In the genomic region with DNA sequence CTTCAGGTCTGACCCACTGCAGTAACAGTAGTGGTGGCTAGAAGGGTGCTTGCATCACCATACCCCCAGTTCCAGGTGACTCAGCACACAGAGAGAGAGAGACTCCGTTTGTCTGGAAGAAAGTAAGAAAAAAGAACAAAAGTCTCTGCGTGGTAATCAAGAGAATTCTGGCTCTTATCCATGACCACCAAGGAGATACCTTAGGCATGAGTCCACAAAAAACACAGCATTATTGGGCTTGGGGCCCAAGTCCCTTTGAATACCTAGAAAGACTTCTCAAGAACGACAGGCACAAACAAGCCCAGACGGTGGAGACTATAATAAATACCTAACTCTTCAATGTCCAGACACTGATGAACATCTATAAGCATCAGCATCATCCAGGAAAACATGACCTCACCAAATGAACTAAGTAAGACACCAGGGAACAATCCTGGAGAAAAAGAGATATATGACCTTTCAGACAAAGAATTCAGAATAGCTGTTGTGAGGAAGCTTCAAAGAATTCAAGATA, we compare ENCODE assay signal across 14 cellular contexts. TPM values are rescaled to one million over a fixed set of nuclear protein-coding genes. Genes with fewer than 3 reads are reported as not detected.
DNase-seq lines count a peak whose midpoint lies in the region; ATAC-seq, FAIRE-seq and TF ChIP-seq lines count a peak whose summit lies in the region.
"Had no signal": no experiment of that assay in that cellular context is flagged by ENCODE, and none has a peak within 500 bp of the region (broad histone marks: within the 10 kb centered on the region; RNA-seq: fewer than 3 reads in every experiment).

No MANE protein-coding gene starts in this region.

- H3K27ac ChIP-seq in mesodermal cell (ENCODE audit: low read depth, low read length, severe bottlenecking), result peak overlapping the region; percentile 25
- H3K27ac ChIP-seq: SJCRH30, WERI-Rb-1 had no signal

- in situ Hi-C loops in Caki2 (cut with HindIII; ENCODE audit: low pct_unique_long_range_greater_than_20kb, low sequenced_read_pairs), result no loop called here

- H3K9me3 ChIP-seq in mesodermal cell (ENCODE audit: control insufficient read depth, low read length), result no peaks in the 10 kb centered on the region

- 71 to 93% methylated on average over 2 to 4 of the region's 4 CpGs for WGBS in mesodermal cell (ENCODE audit: insufficient coverage in 2 of 2), 2 experiments

- H3K27me3 ChIP-seq in bronchial epithelial cell (ENCODE audit: control insufficient read depth, insufficient read depth, low read length), result no peaks in the 10 kb centered on the region
- H3K27me3 ChIP-seq: SJCRH30 had no signal

- no peaks in the 10 kb centered on the region for H3K36me3 ChIP-seq in bronchial epithelial cell (ENCODE audit: control insufficient read depth, insufficient read depth, low read length)
- no peaks in the 10 kb centered on the region for H3K36me3 ChIP-seq in mesodermal cell (ENCODE audit: control insufficient read depth, insufficient read depth, low read length)
- H3K36me3 ChIP-seq: SJCRH30, WERI-Rb-1 had no signal

- POLR2A ChIA-PET in HEK293T (lab: Yijun Ruan, JAX), result interaction anchor here (1.4 kb wide), 1 partner anchor 23 kb away, joined by 3 read pairs; no protein-coding TSS in a partner anchor

- CTCF ChIA-PET in HEK293T (lab: Yijun Ruan, JAX), result interaction anchor here (0.6 kb wide), 1 partner anchor 719 kb away, joined by 3 read pairs; no protein-coding TSS in a partner anchor

- peak; percentile 79 for DNase-seq in Caki2 (ENCODE audit: low read depth)
- DNase-seq in LoVo (ENCODE audit: low spot score), result peak; percentile 62
- peak; percentile 100 for DNase-seq in bronchial epithelial cell (ENCODE audit: low read depth)
- DNase-seq in HEK293T (ENCODE audit: extremely low spot score), result no peak
- DNase-seq in NCI-H1092 treated with DMSO at 0.1 percent for 48 hours (lab: John Stamatoyannopoulos, UW), result no peak
- DNase-seq: anterior cingulate cortex; CD8-positive, alpha-beta memory T cell; NCI-H1417; NCI-H774; SJCRH30; WERI-Rb-1 had no signal

- FAIRE-seq in bronchial epithelial cell (lab: Jason Lieb, UNC), result no peak

- H3K4me1 ChIP-seq in mesodermal cell (ENCODE audit: control insufficient read depth, insufficient read depth, low read length, poor library complexity, severe bottlenecking), result peaks cover 23% of the 10 kb centered on the region

- ATAC-seq in GM19397 (IDR thresholded peaks at IDR 0.05; ENCODE audit: unreplicated experiment) (no peak), GM18873 (IDR thresholded peaks at IDR 0.05; ENCODE audit: low FRiP score, unreplicated experiment) (no peak)

- TF ChIP-seq CTCF in bronchial epithelial cell (IDR thresholded peaks at IDR 0.05; ENCODE audit: insufficient read depth, low read length, severe bottlenecking), result no peak

- H3K4me3 ChIP-seq in bronchial epithelial cell (ENCODE audit: low read depth, low read length) (no peak overlapping the region), mesodermal cell (ENCODE audit: extremely low read depth, insufficient read depth, low read length, poor library complexity, severe bottlenecking) (no peak overlapping the region)
- H3K4me3 ChIP-seq: SJCRH30 had no signal

TF ChIP-seq in HEK293T, 16 proteins besides CTCF, POLR2A, EP300 and RAD21:
- no peak for TF ChIP-seq LEF1 (IDR thresholded peaks at IDR 0.05; ENCODE audit: borderline replicate concordance)
- no peak for TF ChIP-seq CTBP1 (IDR thresholded peaks at IDR 0.05; ENCODE audit: borderline replicate concordance)
- TF ChIP-seq BHLHE40 (IDR thresholded peaks at IDR 0.05; ENCODE audit: borderline replicate concordance), result no peak
- TF ChIP-seq, protein P1, sequence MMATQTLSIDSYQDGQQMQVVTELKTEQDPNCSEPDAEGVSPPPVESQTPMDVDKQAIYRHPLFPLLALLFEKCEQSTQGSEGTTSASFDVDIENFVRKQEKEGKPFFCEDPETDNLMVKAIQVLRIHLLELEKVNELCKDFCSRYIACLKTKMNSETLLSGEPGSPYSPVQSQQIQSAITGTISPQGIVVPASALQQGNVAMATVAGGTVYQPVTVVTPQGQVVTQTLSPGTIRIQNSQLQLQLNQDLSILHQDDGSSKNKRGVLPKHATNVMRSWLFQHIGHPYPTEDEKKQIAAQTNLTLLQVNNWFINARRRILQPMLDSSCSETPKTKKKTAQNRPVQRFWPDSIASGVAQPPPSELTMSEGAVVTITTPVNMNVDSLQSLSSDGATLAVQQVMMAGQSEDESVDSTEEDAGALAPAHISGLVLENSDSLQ (IDR thresholded peaks at IDR 0.05), result no peak
- TF ChIP-seq TARDBP (IDR thresholded peaks at IDR 0.05), result no peak
- no peak for TF ChIP-seq NFRKB (IDR thresholded peaks at IDR 0.05)
- TF ChIP-seq FOXA1 (IDR thresholded peaks at IDR 0.05), result no peak
- no peak for TF ChIP-seq ARNT (IDR thresholded peaks at IDR 0.05)

RNA-seq across cellular contexts. Expression of a gene that starts 21.7 kb away (rescaled TPM):
- total RNA-seq in Caki2 (2014; rRNA removed; shearing (Covaris generic); ENCODE audit: low replicate concordance), result 8.4 and 10.4 TPM in 2 replicates
- 37.4 and 51.0 TPM in 2 replicates for total RNA-seq in bronchial epithelial cell
- 48.0 TPM for polyA plus RNA-seq in mesodermal cell (2013, experiment 1 of 2)
- polyA plus RNA-seq in mesodermal cell (2013, experiment 2 of 2), result 49.4 TPM

Comparison
In these comparisons a context has a peak if more than half of its experiments do, and no peak if none do; other contexts are left out.
1. DNase-seq: peak in Caki2 (single experiment), LoVo (single experiment) and bronchial epithelial cell (single experiment); none in HEK293T (single experiment) and NCI-H1092 treated with DMSO at 0.1 percent for 48 hours (single experiment).